In the genomic region with DNA sequence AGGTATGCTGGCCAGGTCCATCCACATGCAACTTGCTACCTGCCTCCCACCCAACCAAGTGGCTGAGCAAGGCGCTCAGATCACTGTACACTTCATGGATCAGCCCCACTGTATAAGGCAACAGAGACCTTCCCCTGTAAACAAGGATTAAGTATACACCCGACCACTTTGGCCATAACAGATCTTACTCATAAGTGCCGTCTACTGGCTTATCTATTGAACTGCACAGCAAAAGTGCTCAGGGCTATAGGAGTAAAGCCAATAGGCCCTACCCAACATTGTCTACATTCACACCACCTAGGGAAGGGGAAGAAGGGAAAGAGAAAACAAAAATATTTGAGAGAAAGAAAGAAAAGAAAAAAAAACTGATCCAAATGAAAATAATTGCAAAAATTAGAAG, we compare ENCODE assay signal across 1 cellular context.
TF ChIP-seq lines count a peak whose summit lies in the region.

No MANE protein-coding gene starts in this region.

TF ChIP-seq in WTC11, 78 proteins besides CTCF, POLR2A, EP300 and RAD21 (continued from another document):
- TF ChIP-seq PRDM15 (CRISPR knock-in tag; IDR thresholded peaks at IDR 0.05) = no peak
- TF ChIP-seq ATF3 (CRISPR knock-in tag; conservative IDR thresholded peaks at IDR 0.05) = no peak
